In genomic region chr9:128809831-128810230, GRCh38 we compare ENCODE assay signal across 18 cellular contexts. TPM values are rescaled to one million over a fixed set of nuclear protein-coding genes. Genes with fewer than 3 reads are reported as not detected.
DNase-seq lines count a peak whose midpoint lies in the region; ATAC-seq, FAIRE-seq and TF ChIP-seq lines count a peak whose summit lies in the region.
"Had no signal": no experiment of that assay in that cellular context is flagged by ENCODE, and none has a peak within 500 bp of the region (broad histone marks: within the 10 kb centered on the region; RNA-seq: fewer than 3 reads in every experiment).

No MANE protein-coding gene starts in this region.

- peaks cover 25% of the 10 kb centered on the region for H3K36me3 ChIP-seq in cardiac muscle cell

- H3K27ac ChIP-seq in cardiac muscle cell: peak overlapping the region; percentile 64
- H3K27ac ChIP-seq: esophagus squamous epithelium had no signal

- TF ChIP-seq CTCF in cardiac muscle cell (IDR thresholded peaks at IDR 0.05; ENCODE audit: low read depth, low read length) (no peak), cardiac fibroblast (IDR thresholded peaks at IDR 0.05; ENCODE audit: low read depth, low read length) (peak; percentile 10)

- no peaks in the 10 kb centered on the region for H3K9me3 ChIP-seq in cardiac muscle cell (ENCODE audit: low read depth)
- H3K9me3 ChIP-seq: Caco-2, esophagus squamous epithelium had no signal

- H3K4me3 ChIP-seq in cardiac muscle cell (no peak overlapping the region), cardiac fibroblast (replicated peaks in 1 of 2; ENCODE audit: low read depth in 2 of 2, low read length in 2 of 2) (no peak overlapping the region)
- H3K4me3 ChIP-seq: esophagus squamous epithelium had no signal

- no peaks in the 10 kb centered on the region for H3K9me3 Mint-ChIP-seq in activated T-helper 2 cell treated with anti-CD3 and anti-CD28 coated beads, Interferon-gamma antibody, Interleukin-2, Interleukin-4, amounts not matched to agents 10 μg/mL and 5 μg/mL and 100 μg/mL, durations not matched to agents 14 hours and 24 hours and 36 hours
- H3K9me3 Mint-ChIP-seq: activated T-helper 1 cell treated with anti-CD3 and anti-CD28 coated beads, Interleukin-12 subunit alpha, Interleukin-12 subunit beta, Interleukin-2, Interleukin-4 antibody, amounts not matched to agents 30 ng/mL and 10 ng/mL and 1 ng/mL, durations not matched to agents 14 hours and 24 hours and 36 hours; dendritic cell treated with granulocyte-macrophage colony-stimulating factor and Interleukin-4, amounts not matched to agents 40 ng/mL and 50 ng/mL, for 4 days had no signal

- no peaks in the 10 kb centered on the region for H3K27me3 Mint-ChIP-seq in activated T-helper 2 cell treated with anti-CD3 and anti-CD28 coated beads, Interferon-gamma antibody, Interleukin-2, Interleukin-4, amounts not matched to agents 10 μg/mL and 5 μg/mL and 100 μg/mL, durations not matched to agents 14 hours and 24 hours and 36 hours (ENCODE audit: low read depth)
- H3K27me3 Mint-ChIP-seq: dendritic cell treated with granulocyte-macrophage colony-stimulating factor and Interleukin-4, amounts not matched to agents 40 ng/mL and 50 ng/mL, for 4 days had no signal

- no peak for FAIRE-seq in RCC 7860 (lab: Jason Lieb, UNC)
- FAIRE-seq: keratinocyte had no signal

- H3K27me3 ChIP-seq in cardiac muscle cell: no peaks in the 10 kb centered on the region
- H3K27me3 ChIP-seq: esophagus squamous epithelium had no signal

- DNase-seq in cardiac muscle cell (ENCODE audit: low read depth in 1 of 2, low spot score in 1 of 2) (no peak), left cardiac atrium (no peak), cardiac fibroblast (ENCODE audit: low read depth in 2 of 2) (no peak), SKM-1 treated with dmso at 0.1 percent for 144 hours (lab: John Stamatoyannopoulos, UW; ENCODE audit: unreplicated experiment) (no peak), RCC 7860 (ENCODE audit: low spot score) (no peak)
- DNase-seq in activated T-helper 2 cell treated with anti-CD3 and anti-CD28 coated beads, Interferon-gamma antibody, Interleukin-2, Interleukin-4, amounts not matched to agents 10 μg/mL and 5 μg/mL and 100 μg/mL, durations not matched to agents 14 hours and 24 hours and 36 hours (ENCODE audit: low spot score): no peak
- DNase-seq: activated CD4-positive, alpha-beta T cell treated with anti-CD3 and anti-CD28 coated beads, Interleukin-2, amount 50 U/mL, for 4 hours; anterior cingulate cortex; Caco-2; esophagus squamous epithelium; GF-D8; head of caudate nucleus; NCI-H1694; NCI-H446 treated with DMSO at 0.1 percent for 48 hours; occipital lobe had no signal

- H3K4me1 Mint-ChIP-seq in activated T-helper 2 cell treated with anti-CD3 and anti-CD28 coated beads, Interferon-gamma antibody, Interleukin-2, Interleukin-4, amounts not matched to agents 10 μg/mL and 5 μg/mL and 100 μg/mL, durations not matched to agents 14 hours and 24 hours and 36 hours (ENCODE audit: low read depth): no peaks in the 10 kb centered on the region

- peaks cover 11% of the 10 kb centered on the region for H3K36me3 Mint-ChIP-seq in activated T-helper 2 cell treated with anti-CD3 and anti-CD28 coated beads, Interferon-gamma antibody, Interleukin-2, Interleukin-4, amounts not matched to agents 10 μg/mL and 5 μg/mL and 100 μg/mL, durations not matched to agents 14 hours and 24 hours and 36 hours (ENCODE audit: low read depth)

- no peaks in the 10 kb centered on the region for H3K4me1 ChIP-seq in cardiac muscle cell (ENCODE audit: low read depth)
- H3K4me1 ChIP-seq: Caco-2 had no signal

- intact Hi-C loops in left cardiac atrium (cut with DNase I): no loop called here
- intact Hi-C loops in activated T-helper 2 cell treated with anti-CD3 and anti-CD28 coated beads, Interferon-gamma antibody, Interleukin-2, Interleukin-4, amounts not matched to agents 10 μg/mL and 5 μg/mL and 100 μg/mL, durations not matched to agents 14 hours and 24 hours and 36 hours (cut with micrococcal nuclease): no loop called here

- H3K4me3 Mint-ChIP-seq in activated T-helper 2 cell treated with anti-CD3 and anti-CD28 coated beads, Interferon-gamma antibody, Interleukin-2, Interleukin-4, amounts not matched to agents 10 μg/mL and 5 μg/mL and 100 μg/mL, durations not matched to agents 14 hours and 24 hours and 36 hours (ENCODE audit: low read depth): no peak overlapping the region
- H3K4me3 Mint-ChIP-seq: activated T-helper 1 cell treated with anti-CD3 and anti-CD28 coated beads, Interleukin-12 subunit alpha, Interleukin-12 subunit beta, Interleukin-2, Interleukin-4 antibody, amounts not matched to agents 30 ng/mL and 10 ng/mL and 1 ng/mL, durations not matched to agents 14 hours and 24 hours and 36 hours; dendritic cell treated with granulocyte-macrophage colony-stimulating factor and Interleukin-4, amounts not matched to agents 40 ng/mL and 50 ng/mL, for 4 days had no signal

- H3K27ac Mint-ChIP-seq in activated T-helper 2 cell treated with anti-CD3 and anti-CD28 coated beads, Interferon-gamma antibody, Interleukin-2, Interleukin-4, amounts not matched to agents 10 μg/mL and 5 μg/mL and 100 μg/mL, durations not matched to agents 14 hours and 24 hours and 36 hours: no peak overlapping the region
- H3K27ac Mint-ChIP-seq: activated T-helper 1 cell treated with anti-CD3 and anti-CD28 coated beads, Interleukin-12 subunit alpha, Interleukin-12 subunit beta, Interleukin-2, Interleukin-4 antibody, amounts not matched to agents 30 ng/mL and 10 ng/mL and 1 ng/mL, durations not matched to agents 14 hours and 24 hours and 36 hours; dendritic cell treated with granulocyte-macrophage colony-stimulating factor and Interleukin-4, amounts not matched to agents 40 ng/mL and 50 ng/mL, for 4 days had no signal

- no peak for ATAC-seq in left cardiac atrium

RNA-seq across cellular contexts. Expression of gene ENDOG, which starts 8.5 kb away (rescaled TPM):
- total RNA-seq in cardiac muscle cell: 93.3 and 136 TPM in 2 replicates
- polyA plus RNA-seq in cardiac muscle cell: 177 and 209 TPM in 2 replicates
- total RNA-seq in left cardiac atrium: 10 to 100 TPM; 58.5 to 61.8 TPM
- total RNA-seq in activated T-helper 2 cell treated with anti-CD3 and anti-CD28 coated beads, Interferon-gamma antibody, Interleukin-2, Interleukin-4, amounts not matched to agents 10 μg/mL and 5 μg/mL and 100 μg/mL, durations not matched to agents 14 hours and 24 hours and 36 hours: 19.9 and 21.7 TPM in 2 replicates

RNA-seq across cellular contexts. Expression of gene SPOUT1, which starts 19.8 kb away (rescaled TPM):
- total RNA-seq in cardiac muscle cell (20.2 and 24.2 TPM in 2 replicates), left cardiac atrium (10 to 100 TPM; 18.5 to 20.9 TPM)
- 32.1 and 52.1 TPM in 2 replicates for polyA plus RNA-seq in cardiac muscle cell
- 126 and 127 TPM in 2 replicates for total RNA-seq in activated T-helper 2 cell treated with anti-CD3 and anti-CD28 coated beads, Interferon-gamma antibody, Interleukin-2, Interleukin-4, amounts not matched to agents 10 μg/mL and 5 μg/mL and 100 μg/mL, durations not matched to agents 14 hours and 24 hours and 36 hours

RNA-seq across cellular contexts. Expression of gene TBC1D13, which starts 22.8 kb away (rescaled TPM):
- total RNA-seq in cardiac muscle cell: 24.6 and 26.6 TPM in 2 replicates
- 33.4 and 39.4 TPM in 2 replicates for polyA plus RNA-seq in cardiac muscle cell
- total RNA-seq in left cardiac atrium: 10 to 100 TPM; 15.7 to 16.9 TPM
- total RNA-seq in activated T-helper 2 cell treated with anti-CD3 and anti-CD28 coated beads, Interferon-gamma antibody, Interleukin-2, Interleukin-4, amounts not matched to agents 10 μg/mL and 5 μg/mL and 100 μg/mL, durations not matched to agents 14 hours and 24 hours and 36 hours: 20.5 and 24.2 TPM in 2 replicates

RNA-seq across cellular contexts. Expression of gene ZER1, which starts 38.1 kb away (rescaled TPM):
- total RNA-seq in cardiac muscle cell (89.6 and 94.1 TPM in 2 replicates), left cardiac atrium (10 to 100 TPM; 36.6 to 37.0 TPM)
- polyA plus RNA-seq in cardiac muscle cell: 74.1 and 84.7 TPM in 2 replicates
- 18.6 and 18.7 TPM in 2 replicates for total RNA-seq in activated T-helper 2 cell treated with anti-CD3 and anti-CD28 coated beads, Interferon-gamma antibody, Interleukin-2, Interleukin-4, amounts not matched to agents 10 μg/mL and 5 μg/mL and 100 μg/mL, durations not matched to agents 14 hours and 24 hours and 36 hours
